14 cellular contexts compared by ENCODE assay signal in genomic region chrX:154321624-154322023, GRCh38. TPM values are rescaled to one million over a fixed set of nuclear protein-coding genes. Genes with fewer than 3 reads are reported as not detected.
A peak's percentile ranks its signal among the peaks of the same experiment; 100 is the strongest.
DNase-seq lines count a peak whose midpoint lies in the region; ATAC-seq, FAIRE-seq and TF ChIP-seq lines count a peak whose summit lies in the region.
"Had no signal": no experiment of that assay in that cellular context is flagged by ENCODE, and none has a peak within 500 bp of the region (broad histone marks: within the 10 kb centered on the region; RNA-seq: fewer than 3 reads in every experiment).

No MANE protein-coding gene starts in this region.

- peaks cover 16% of the 10 kb centered on the region for H3K4me1 ChIP-seq in GM12878 (ENCODE audit: control insufficient read depth, insufficient read depth, low read length)
- H3K4me1 ChIP-seq in small intestine (ENCODE audit: control insufficient read depth in 2 of 2, insufficient read depth in 1 of 2, low read depth in 1 of 2, low read length in 1 of 2) = no peaks in the 10 kb centered on the region
- H3K4me1 ChIP-seq: parathyroid adenoma had no signal

- TF ChIP-seq POLR2A in GM12878 (IDR thresholded peaks at IDR 0.05; ENCODE audit: low read depth, low read length) = no peak

- intact Hi-C loops in GM12878 (cut with micrococcal nuclease; ENCODE audit: unreplicated experiment) = no loop called here

- 0 out of 2 replicates have a peak, but pooled peaks have one; percentile 34 for TF ChIP-seq RAD21 in GM12878 (IDR thresholded peaks at IDR 0.05; ENCODE audit: insufficient read depth, low read depth, low read length)

- no TSS peak for BruUV-seq in GM12878 (replicated peaks; lab: Mats Ljungman, UMichigan)

- ATAC-seq in activated CD8-positive, alpha-beta memory T cell treated with anti-CD3 and anti-CD28 coated beads, Interleukin-2, amount 10 ng/mL, durations not matched to agents 7 days and 5 days = peak; percentile 9
- ATAC-seq in GM12878 = peak; percentile 41; the same call in 2 of the 3 replicates
- ATAC-seq in GM21423 (IDR thresholded peaks at IDR 0.05; ENCODE audit: unreplicated experiment) = no peak
- no peak for ATAC-seq in GM21381 (IDR thresholded peaks at IDR 0.05; ENCODE audit: unreplicated experiment)

- DNase-seq in activated CD8-positive, alpha-beta memory T cell treated with anti-CD3 and anti-CD28 coated beads, Interleukin-2, amount 10 ng/mL, durations not matched to agents 7 days and 5 days = no peak
- no peak for DNase-seq in activated CD8-positive, alpha-beta memory T cell treated with anti-CD3 and anti-CD28 coated beads, Interleukin-2, amount 50 U/mL, for 4 hours
- peak; percentile 23 for DNase-seq in NCI-H1092 treated with DMSO at 0.1 percent for 48 hours (lab: John Stamatoyannopoulos, UW)
- no peak for DNase-seq in GM12878 (ENCODE audit: low read depth, low spot score)
- peak; percentile 10 for DNase-seq in small intestine
- no peak for DNase-seq in NOMO-1 (lab: John Stamatoyannopoulos, UW; ENCODE audit: unreplicated experiment in 2 of 2)
- DNase-seq: kidney had no signal

- CTCF ChIA-PET in activated CD8-positive, alpha-beta memory T cell treated with anti-CD3 and anti-CD28 coated beads, Interleukin-2, amount 10 ng/mL, durations not matched to agents 7 days and 5 days (lab: Charles Lee) = interaction anchor here (1.1 kb wide), 1 partner anchor 9 kb away, joined by 3 read pairs; no protein-coding TSS in a partner anchor
- CTCF ChIA-PET in GM12878 (lab: Yijun Ruan, JAX) = no interaction called here

- no peak overlapping the region for H3K4me3 Mint-ChIP-seq in activated CD8-positive, alpha-beta memory T cell treated with anti-CD3 and anti-CD28 coated beads, Interleukin-2, amount 10 ng/mL, durations not matched to agents 7 days and 5 days

- H3K9ac ChIP-seq in GM12878 (ENCODE audit: control insufficient read depth, insufficient read depth, low read length) = no peak overlapping the region
- H3K9ac ChIP-seq: parathyroid adenoma had no signal

- H3K79me2 ChIP-seq in GM12878 (ENCODE audit: control insufficient read depth, insufficient read depth, low read length) = no peaks in the 10 kb centered on the region
- H3K79me2 ChIP-seq: parathyroid adenoma had no signal

- POLR2A ChIA-PET in GM12878 (lab: Charles Lee) = interaction anchor here (0.7 kb wide), 1 partner anchor 229 kb away, joined by 5 read pairs; no protein-coding TSS in a partner anchor

- TF ChIP-seq CTCF in GM12878 (IDR thresholded peaks at IDR 0.05 in 2 of 3, conservative IDR thresholded peaks at IDR 0.05 in 1 of 3; ENCODE audit: control insufficient read depth in 2 of 3, extremely low read depth in 1 of 3, insufficient read depth in 1 of 3, low read depth in 3 of 3, low read length in 3 of 3) = peak in 2 of 3 experiments; percentile 8 to 56; a peak in 3 of 6 replicates

- no peaks in the 10 kb centered on the region for H3K9me3 Mint-ChIP-seq in activated CD8-positive, alpha-beta memory T cell treated with anti-CD3 and anti-CD28 coated beads, Interleukin-2, amount 10 ng/mL, durations not matched to agents 7 days and 5 days (ENCODE audit: low read depth)

- H3K4me1 Mint-ChIP-seq in activated CD8-positive, alpha-beta memory T cell treated with anti-CD3 and anti-CD28 coated beads, Interleukin-2, amount 10 ng/mL, durations not matched to agents 7 days and 5 days = peaks cover 37% of the 10 kb centered on the region

- H3K4me3 ChIP-seq in GM12878 (no peak overlapping the region), small intestine (ENCODE audit: low read depth in 1 of 2, low read length in 2 of 2) (no peak overlapping the region)

- H3K36me3 ChIP-seq in GM12878 (ENCODE audit: control insufficient read depth in 2 of 2, insufficient read depth in 2 of 2, low read length in 1 of 2) (no peaks in the 10 kb centered on the region), small intestine (ENCODE audit: control insufficient read depth in 2 of 2, insufficient read depth in 2 of 2, low read length in 2 of 2) (no peaks in the 10 kb centered on the region)

- H3K27me3 Mint-ChIP-seq in activated CD8-positive, alpha-beta memory T cell treated with anti-CD3 and anti-CD28 coated beads, Interleukin-2, amount 10 ng/mL, durations not matched to agents 7 days and 5 days = no peaks in the 10 kb centered on the region

- no peak overlapping the region for H3K27ac Mint-ChIP-seq in activated CD8-positive, alpha-beta memory T cell treated with anti-CD3 and anti-CD28 coated beads, Interleukin-2, amount 10 ng/mL, durations not matched to agents 7 days and 5 days

- no peaks in the 10 kb centered on the region for H4K20me1 ChIP-seq in GM12878 (ENCODE audit: control insufficient read depth, insufficient read depth)

- RAD21 ChIA-PET in GM12878 (lab: Charles Lee; ENCODE audit: unreplicated experiment) = interaction anchor here (0.8 to 1.1 kb wide), 2 partner anchors 12 to 52 kb away, joined by 3 to 5 read pairs; partner anchors contain the start of gene FLNA

- H3K36me3 Mint-ChIP-seq in activated CD8-positive, alpha-beta memory T cell treated with anti-CD3 and anti-CD28 coated beads, Interleukin-2, amount 10 ng/mL, durations not matched to agents 7 days and 5 days = no peaks in the 10 kb centered on the region

- H3K27me3 ChIP-seq in GM12878 (replicated peaks in 1 of 2; ENCODE audit: control insufficient read depth in 2 of 2, insufficient read depth in 2 of 2, low read length in 1 of 2) = no peaks in the 10 kb centered on the region
- H3K27me3 ChIP-seq in small intestine (ENCODE audit: control insufficient read depth in 2 of 2, insufficient read depth in 2 of 2, low read length in 2 of 2) = no peaks in the 10 kb centered on the region

- H3K9me3 ChIP-seq in GM12878 (replicated peaks; ENCODE audit: control insufficient read depth, insufficient read depth, low read length) = no peaks in the 10 kb centered on the region
- H3K9me3 ChIP-seq in small intestine (ENCODE audit: control insufficient read depth, low read depth) = no peaks in the 10 kb centered on the region

- H3K27ac ChIP-seq in GM12878 (ENCODE audit: control insufficient read depth, insufficient read depth) = no peak overlapping the region
- no peak overlapping the region for H3K27ac ChIP-seq in small intestine (ENCODE audit: low read depth in 1 of 2, low read length in 1 of 2)
- H3K27ac ChIP-seq: C4-2B, parathyroid adenoma, VCaP had no signal

- 0 out of 2 replicates have a peak overlapping the region, but pooled peaks have one; percentile 17 for H3K4me2 ChIP-seq in GM12878 (ENCODE audit: control insufficient read depth, insufficient read depth)

- 62% methylated on average over 9 of the region's 9 CpGs for WGBS in GM12878 (ENCODE audit: insufficient coverage, insufficient replicate concordance, low lambda C conversion rate, missing lambda C conversion rate)
- WGBS in small intestine, 3 donors = 37 to 56% (median 55%) methylated on average over 6 to 9 of the region's 9 CpGs

- FAIRE-seq in GM12878 (lab: Jason Lieb, UNC) (no peak), small intestine (lab: Jason Lieb, UNC) (no peak)
- FAIRE-seq: H1, kidney had no signal

- no peak for TF ChIP-seq EP300 in GM12878 (IDR thresholded peaks at IDR 0.05; ENCODE audit: borderline replicate concordance in 1 of 2, control insufficient read depth in 1 of 2, low read depth in 2 of 2, low read length in 2 of 2)

- SMC1A ChIA-PET in GM12878 (lab: Charles Lee; ENCODE audit: uncharacterized antibody, unreplicated experiment) = interaction anchor here (1.4 kb wide), 1 partner anchor 9 kb away, joined by 4 read pairs; no protein-coding TSS in a partner anchor

- no peak overlapping the region for H2AFZ ChIP-seq in GM12878 (ENCODE audit: control insufficient read depth, low read depth, low read length)
- H2AFZ ChIP-seq: parathyroid adenoma had no signal

- in situ Hi-C loops in GM12878 (cut with MboI) = loop anchor here (25.0 kb wide), 1 partner anchor 184 kb away; the partner anchor contains the start of gene OPN1LW

RNA-seq across cellular contexts. Expression of gene TKTL1, which starts 26.0 kb away (rescaled TPM):
- total RNA-seq in activated CD8-positive, alpha-beta memory T cell treated with anti-CD3 and anti-CD28 coated beads, Interleukin-2, amount 10 ng/mL, durations not matched to agents 7 days and 5 days = 1 to 10 TPM in 1 of 2 experiments, under 1 TPM in 1; 0.75 to 1.1 TPM
- total RNA-seq in GM12878 (2013; cell fraction: nucleolus; rRNA removed) = not detected in 2 replicates
- total RNA-seq in GM12878 (2014; rRNA removed) = not detected in 2 replicates
- not detected in 2 replicates for total RNA-seq in GM12878 (2014; rRNA removed; fragmentation: Illumina TruSeq; extraction: Trizol)
- not detected in 2 replicates for total RNA-seq in GM12878 (2021)
- polyA plus RNA-seq in GM12878 (2011; ENCODE audit: low read depth) = not detected
- polyA plus RNA-seq in GM12878 (2011; rRNA removed) = 0.07 TPM in 1 of 2 replicates, not detected in the other
- polyA plus RNA-seq in GM12878 (2011; cell fraction: cytosol; rRNA removed) = 0.03 and 0.05 TPM in 2 replicates
- polyA plus RNA-seq in GM12878 (2011; cell fraction: nucleus; rRNA removed) = 0.07 TPM in 1 of 2 replicates, not detected in the other
- polyA plus RNA-seq in GM12878 (2012) = 0.08 TPM in 1 of 2 replicates, not detected in the other
- polyA plus RNA-seq in GM12878 (2014; fragmentation: Illumina TruSeq; extraction: Trizol) = 0.01 TPM in 1 of 2 replicates, not detected in the other
- polyA plus RNA-seq in GM12878 (2014; fragmentation: Nextera tagmentation; extraction: Ambion mirVana) = not detected
- polyA plus RNA-seq in GM12878 (2014; rRNA removed) = not detected in 2 replicates
- not detected for polyA plus RNA-seq in GM12878 (2016; fragmentation: Nextera tagmentation; extraction: Ambion mirVana)
- 0.15 TPM in 1 of 2 replicates, not detected in the other for polyA minus RNA-seq in GM12878 (2011; rRNA and poly(A)+ RNA removed)
- polyA minus RNA-seq in GM12878 (2011; cell fraction: cytosol; rRNA and poly(A)+ RNA removed) = not detected in 2 replicates
- not detected in 2 replicates for polyA minus RNA-seq in GM12878 (2011; cell fraction: nucleus; rRNA and poly(A)+ RNA removed)
- under 1 TPM in 1 of 3 donors, not detected in 2; 0.12 TPM for polyA plus RNA-seq in small intestine
- total RNA-seq: H1 had no signal

RNA-seq across cellular contexts. Expression of gene TEX28, which starts 26.7 kb away (rescaled TPM):
- not detected for total RNA-seq in activated CD8-positive, alpha-beta memory T cell treated with anti-CD3 and anti-CD28 coated beads, Interleukin-2, amount 10 ng/mL, durations not matched to agents 7 days and 5 days
- not detected in 2 replicates for total RNA-seq in GM12878 (2013; cell fraction: nucleolus; rRNA removed)
- total RNA-seq in GM12878 (2014; rRNA removed) (not detected in 2 replicates), GM12878 (2014; rRNA removed; fragmentation: Illumina TruSeq; extraction: Trizol) (not detected in 2 replicates), GM12878 (2021) (not detected in 2 replicates)
- not detected for polyA plus RNA-seq in GM12878 (2011; ENCODE audit: low read depth)
- polyA plus RNA-seq in GM12878 (2011; rRNA removed) (not detected in 2 replicates), GM12878 (2014; fragmentation: Illumina TruSeq; extraction: Trizol) (not detected in 2 replicates), GM12878 (2014; fragmentation: Nextera tagmentation; extraction: Ambion mirVana) (not detected), GM12878 (2014; rRNA removed) (not detected in 2 replicates), GM12878 (2016; fragmentation: Nextera tagmentation; extraction: Ambion mirVana) (not detected), small intestine (not detected)
- polyA plus RNA-seq in GM12878 (2011; cell fraction: cytosol; rRNA removed) = not detected in 2 replicates
- not detected in 2 replicates for polyA plus RNA-seq in GM12878 (2011; cell fraction: nucleus; rRNA removed)
- not detected in 2 replicates for polyA plus RNA-seq in GM12878 (2012)
- not detected in 2 replicates for polyA minus RNA-seq in GM12878 (2011; rRNA and poly(A)+ RNA removed)
- not detected in 2 replicates for polyA minus RNA-seq in GM12878 (2011; cell fraction: cytosol; rRNA and poly(A)+ RNA removed)
- polyA minus RNA-seq in GM12878 (2011; cell fraction: nucleus; rRNA and poly(A)+ RNA removed) = not detected in 2 replicates
- total RNA-seq: H1, kidney had no signal
- polyA plus RNA-seq: adipose tissue, H1 had no signal

RNA-seq across cellular contexts. Expression of gene FLNA, which starts 52.8 kb away (rescaled TPM):
- 1,000 to 10,000 TPM; 1,602 to 2,011 TPM for total RNA-seq in activated CD8-positive, alpha-beta memory T cell treated with anti-CD3 and anti-CD28 coated beads, Interleukin-2, amount 10 ng/mL, durations not matched to agents 7 days and 5 days
- 217 and 245 TPM in 2 replicates for total RNA-seq in GM12878 (2013; cell fraction: nucleolus; rRNA removed)
- total RNA-seq in GM12878 (2014; rRNA removed) = 379 and 459 TPM in 2 replicates
- total RNA-seq in GM12878 (2014; rRNA removed; fragmentation: Illumina TruSeq; extraction: Trizol) = 128 and 137 TPM in 2 replicates
- total RNA-seq in GM12878 (2021) = 617 and 643 TPM in 2 replicates
- polyA plus RNA-seq in GM12878 (2011; ENCODE audit: low read depth) = 75.8 TPM
- 22.1 and 56.9 TPM in 2 replicates for polyA plus RNA-seq in GM12878 (2011; rRNA removed)
- polyA plus RNA-seq in GM12878 (2011; cell fraction: cytosol; rRNA removed) = 101 and 120 TPM in 2 replicates
- 466 and 752 TPM in 2 replicates for polyA plus RNA-seq in GM12878 (2011; cell fraction: nucleus; rRNA removed)
- polyA plus RNA-seq in GM12878 (2012) = 167 and 174 TPM in 2 replicates
- polyA plus RNA-seq in GM12878 (2014; fragmentation: Illumina TruSeq; extraction: Trizol) = 52.0 and 174 TPM in 2 replicates
- 10 to 100 TPM in 1 of 2 experiments, 1 to 10 TPM in 1; 5.1 to 30.6 TPM for polyA plus RNA-seq in GM12878 (2014; fragmentation: Nextera tagmentation; extraction: Ambion mirVana)
- 168 and 269 TPM in 2 replicates for polyA plus RNA-seq in GM12878 (2014; rRNA removed)
- polyA plus RNA-seq in GM12878 (2016; fragmentation: Nextera tagmentation; extraction: Ambion mirVana) = 100 to 1,000 TPM; 344 to 347 TPM
- 385 and 416 TPM in 2 replicates for polyA minus RNA-seq in GM12878 (2011; rRNA and poly(A)+ RNA removed)
- 382 and 413 TPM in 2 replicates for polyA minus RNA-seq in GM12878 (2011; cell fraction: cytosol; rRNA and poly(A)+ RNA removed)
- 154 and 358 TPM in 2 replicates for polyA minus RNA-seq in GM12878 (2011; cell fraction: nucleus; rRNA and poly(A)+ RNA removed)
- 100 to 1,000 TPM in 1 of 3 donors, 10 to 100 TPM in 2; 19.2 to 251 (median 48.9) TPM for polyA plus RNA-seq in small intestine

RNA-seq across cellular contexts. Expression of gene EMD, which starts 57.5 kb away (rescaled TPM):
- total RNA-seq in activated CD8-positive, alpha-beta memory T cell treated with anti-CD3 and anti-CD28 coated beads, Interleukin-2, amount 10 ng/mL, durations not matched to agents 7 days and 5 days = 10 to 100 TPM; 64.6 to 70.2 TPM
- 11.7 and 14.3 TPM in 2 replicates for total RNA-seq in GM12878 (2013; cell fraction: nucleolus; rRNA removed)
- 13.1 and 16.0 TPM in 2 replicates for total RNA-seq in GM12878 (2014; rRNA removed)
- total RNA-seq in GM12878 (2014; rRNA removed; fragmentation: Illumina TruSeq; extraction: Trizol) = 26.7 and 27.1 TPM in 2 replicates
- total RNA-seq in GM12878 (2021) = 58.5 and 59.3 TPM in 2 replicates
- polyA plus RNA-seq in GM12878 (2011; ENCODE audit: low read depth) = 18.8 TPM
- 15.3 and 23.3 TPM in 2 replicates for polyA plus RNA-seq in GM12878 (2011; rRNA removed)
- polyA plus RNA-seq in GM12878 (2011; cell fraction: cytosol; rRNA removed) = 29.0 and 36.8 TPM in 2 replicates
- polyA plus RNA-seq in GM12878 (2011; cell fraction: nucleus; rRNA removed) = 49.6 and 51.9 TPM in 2 replicates
- polyA plus RNA-seq in GM12878 (2012) = 48.6 and 64.1 TPM in 2 replicates
- 63.8 and 83.3 TPM in 2 replicates for polyA plus RNA-seq in GM12878 (2014; fragmentation: Illumina TruSeq; extraction: Trizol)
- 1 to 10 TPM in 1 of 2 experiments, under 1 TPM in 1; 0.76 to 1.9 TPM for polyA plus RNA-seq in GM12878 (2014; fragmentation: Nextera tagmentation; extraction: Ambion mirVana)
- 63.9 TPM in 2 replicates for polyA plus RNA-seq in GM12878 (2014; rRNA removed)
- polyA plus RNA-seq in GM12878 (2016; fragmentation: Nextera tagmentation; extraction: Ambion mirVana) = 100 to 1,000 TPM in 1 of 2 experiments, 10 to 100 TPM in 1; 89.5 to 100 TPM
- polyA minus RNA-seq in GM12878 (2011; rRNA and poly(A)+ RNA removed) = 12.9 and 24.7 TPM in 2 replicates
- 14.8 and 18.7 TPM in 2 replicates for polyA minus RNA-seq in GM12878 (2011; cell fraction: cytosol; rRNA and poly(A)+ RNA removed)
- polyA minus RNA-seq in GM12878 (2011; cell fraction: nucleus; rRNA and poly(A)+ RNA removed) = 12.0 and 16.9 TPM in 2 replicates
- polyA plus RNA-seq in small intestine = 10 to 100 TPM; 37.6 to 82.3 (median 63.8) TPM

Comparison
In these comparisons a context has a peak if more than half of its experiments do, and no peak if none do; other contexts are left out.
1. ATAC-seq: peak in activated CD8-positive, alpha-beta memory T cell treated with anti-CD3 and anti-CD28 coated beads, Interleukin-2, amount 10 ng/mL, durations not matched to agents 7 days and 5 days (single experiment) and GM12878 (single experiment); none in GM21423 (single experiment) and GM21381 (single experiment).
2. DNase-seq: peak in NCI-H1092 treated with DMSO at 0.1 percent for 48 hours (single experiment) and small intestine (single experiment); none in activated CD8-positive, alpha-beta memory T cell treated with anti-CD3 and anti-CD28 coated beads, Interleukin-2, amount 10 ng/mL, durations not matched to agents 7 days and 5 days (single experiment), activated CD8-positive, alpha-beta memory T cell treated with anti-CD3 and anti-CD28 coated beads, Interleukin-2, amount 50 U/mL, for 4 hours (single experiment), GM12878 (single experiment) and NOMO-1 (0 of 2).